ENCODE assay signal across 2 cellular contexts in the genomic region with DNA sequence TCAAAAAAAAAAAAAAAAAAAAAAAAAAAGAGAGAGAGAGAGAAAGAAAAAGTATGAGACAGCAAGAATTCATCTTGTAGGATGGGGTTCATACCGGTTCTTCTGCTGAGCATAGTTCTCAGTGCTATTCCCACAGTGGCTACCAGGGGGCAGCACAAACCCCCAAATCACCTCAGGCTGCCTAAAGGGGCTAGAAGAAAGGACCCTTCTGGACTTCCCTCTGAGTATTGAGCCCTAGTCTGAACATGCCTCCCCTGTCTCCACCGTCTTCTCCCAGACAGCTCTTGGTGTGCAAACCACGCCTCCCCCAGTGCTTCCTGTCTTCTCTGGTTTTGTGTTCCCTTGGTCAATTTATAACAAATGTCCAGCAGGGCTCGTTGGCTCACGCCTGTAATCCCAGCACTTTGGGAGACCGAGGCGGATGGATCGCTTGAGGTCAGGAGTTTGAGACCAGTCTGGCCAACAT.
TF ChIP-seq lines count a peak whose summit lies in the region.

No MANE protein-coding gene starts in this region.

TF ChIP-seq in HCT116, 20 proteins besides CTCF, POLR2A, EP300 and RAD21 (continued from another document):
- TF ChIP-seq, protein P1, sequence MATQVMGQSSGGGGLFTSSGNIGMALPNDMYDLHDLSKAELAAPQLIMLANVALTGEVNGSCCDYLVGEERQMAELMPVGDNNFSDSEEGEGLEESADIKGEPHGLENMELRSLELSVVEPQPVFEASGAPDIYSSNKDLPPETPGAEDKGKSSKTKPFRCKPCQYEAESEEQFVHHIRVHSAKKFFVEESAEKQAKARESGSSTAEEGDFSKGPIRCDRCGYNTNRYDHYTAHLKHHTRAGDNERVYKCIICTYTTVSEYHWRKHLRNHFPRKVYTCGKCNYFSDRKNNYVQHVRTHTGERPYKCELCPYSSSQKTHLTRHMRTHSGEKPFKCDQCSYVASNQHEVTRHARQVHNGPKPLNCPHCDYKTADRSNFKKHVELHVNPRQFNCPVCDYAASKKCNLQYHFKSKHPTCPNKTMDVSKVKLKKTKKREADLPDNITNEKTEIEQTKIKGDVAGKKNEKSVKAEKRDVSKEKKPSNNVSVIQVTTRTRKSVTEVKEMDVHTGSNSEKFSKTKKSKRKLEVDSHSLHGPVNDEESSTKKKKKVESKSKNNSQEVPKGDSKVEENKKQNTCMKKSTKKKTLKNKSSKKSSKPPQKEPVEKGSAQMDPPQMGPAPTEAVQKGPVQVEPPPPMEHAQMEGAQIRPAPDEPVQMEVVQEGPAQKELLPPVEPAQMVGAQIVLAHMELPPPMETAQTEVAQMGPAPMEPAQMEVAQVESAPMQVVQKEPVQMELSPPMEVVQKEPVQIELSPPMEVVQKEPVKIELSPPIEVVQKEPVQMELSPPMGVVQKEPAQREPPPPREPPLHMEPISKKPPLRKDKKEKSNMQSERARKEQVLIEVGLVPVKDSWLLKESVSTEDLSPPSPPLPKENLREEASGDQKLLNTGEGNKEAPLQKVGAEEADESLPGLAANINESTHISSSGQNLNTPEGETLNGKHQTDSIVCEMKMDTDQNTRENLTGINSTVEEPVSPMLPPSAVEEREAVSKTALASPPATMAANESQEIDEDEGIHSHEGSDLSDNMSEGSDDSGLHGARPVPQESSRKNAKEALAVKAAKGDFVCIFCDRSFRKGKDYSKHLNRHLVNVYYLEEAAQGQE (IDR thresholded peaks at IDR 0.05; ENCODE audit: low read depth): no peak
- TF ChIP-seq, protein P2, sequence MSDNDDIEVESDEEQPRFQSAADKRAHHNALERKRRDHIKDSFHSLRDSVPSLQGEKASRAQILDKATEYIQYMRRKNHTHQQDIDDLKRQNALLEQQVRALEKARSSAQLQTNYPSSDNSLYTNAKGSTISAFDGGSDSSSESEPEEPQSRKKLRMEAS (IDR thresholded peaks at IDR 0.05): no peak
- no peak for TF ChIP-seq EGR1 (IDR thresholded peaks at IDR 0.05; ENCODE audit: low read depth)

TF ChIP-seq in liver, 16 proteins besides CTCF, POLR2A, EP300 and RAD21 (continued from another document):
- TF ChIP-seq, protein P1 (IDR thresholded peaks at IDR 0.05): no peak
- TF ChIP-seq FOXA2 (IDR thresholded peaks at IDR 0.05) (no peak), NR2F2 (IDR thresholded peaks at IDR 0.05) (no peak), RXRA (IDR thresholded peaks at IDR 0.05) (peak in 1 of 2 donors; percentile 40), YY1 (IDR thresholded peaks at IDR 0.05) (no peak), HNF4G (IDR thresholded peaks at IDR 0.05) (no peak), GABPA (IDR thresholded peaks at IDR 0.05 in 1 of 2, conservative IDR thresholded peaks at IDR 0.05 in 1 of 2) (no peak), TAF1 (conservative IDR thresholded peaks at IDR 0.05) (no peak), HNF4A (conservative IDR thresholded peaks at IDR 0.05) (peak in 1 of 2 donors; percentile 26), JUND (IDR thresholded peaks at IDR 0.05) (no peak)
- TF ChIP-seq, protein P3, sequence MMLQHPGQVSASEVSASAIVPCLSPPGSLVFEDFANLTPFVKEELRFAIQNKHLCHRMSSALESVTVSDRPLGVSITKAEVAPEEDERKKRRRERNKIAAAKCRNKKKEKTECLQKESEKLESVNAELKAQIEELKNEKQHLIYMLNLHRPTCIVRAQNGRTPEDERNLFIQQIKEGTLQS (IDR thresholded peaks at IDR 0.05): no peak
- TF ChIP-seq, protein P4, sequence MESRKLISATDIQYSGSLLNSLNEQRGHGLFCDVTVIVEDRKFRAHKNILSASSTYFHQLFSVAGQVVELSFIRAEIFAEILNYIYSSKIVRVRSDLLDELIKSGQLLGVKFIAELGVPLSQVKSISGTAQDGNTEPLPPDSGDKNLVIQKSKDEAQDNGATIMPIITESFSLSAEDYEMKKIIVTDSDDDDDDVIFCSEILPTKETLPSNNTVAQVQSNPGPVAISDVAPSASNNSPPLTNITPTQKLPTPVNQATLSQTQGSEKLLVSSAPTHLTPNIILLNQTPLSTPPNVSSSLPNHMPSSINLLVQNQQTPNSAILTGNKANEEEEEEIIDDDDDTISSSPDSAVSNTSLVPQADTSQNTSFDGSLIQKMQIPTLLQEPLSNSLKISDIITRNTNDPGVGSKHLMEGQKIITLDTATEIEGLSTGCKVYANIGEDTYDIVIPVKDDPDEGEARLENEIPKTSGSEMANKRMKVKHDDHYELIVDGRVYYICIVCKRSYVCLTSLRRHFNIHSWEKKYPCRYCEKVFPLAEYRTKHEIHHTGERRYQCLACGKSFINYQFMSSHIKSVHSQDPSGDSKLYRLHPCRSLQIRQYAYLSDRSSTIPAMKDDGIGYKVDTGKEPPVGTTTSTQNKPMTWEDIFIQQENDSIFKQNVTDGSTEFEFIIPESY (IDR thresholded peaks at IDR 0.05): no peak
- TF ChIP-seq, protein P2 (IDR thresholded peaks at IDR 0.05): no peak
